20 cellular contexts compared by ENCODE assay signal in the genomic region with DNA sequence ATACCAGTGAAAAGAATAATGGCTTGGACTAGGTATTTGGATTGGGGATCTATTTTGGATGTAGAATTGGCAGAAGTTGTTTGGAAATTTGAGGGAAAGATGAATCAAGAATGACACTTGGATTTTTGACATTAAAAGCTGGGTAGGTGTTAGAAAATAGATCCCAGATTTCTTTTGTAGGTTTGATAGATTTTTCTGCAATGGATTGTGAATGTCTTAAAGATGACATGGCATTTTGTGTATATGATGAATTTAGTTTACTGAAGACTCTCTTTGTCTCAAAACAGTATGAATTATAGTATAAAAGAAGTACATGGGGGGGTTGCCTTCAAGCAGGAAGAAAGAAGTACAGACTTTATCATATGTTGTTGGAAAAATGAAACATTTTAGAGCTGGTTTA.
A peak's percentile ranks its signal among the peaks of the same experiment; 100 is the strongest.
DNase-seq lines count a peak whose midpoint lies in the region; ATAC-seq and TF ChIP-seq lines count a peak whose summit lies in the region.
"Had no signal": no experiment of that assay in that cellular context is flagged by ENCODE, and none has a peak within 500 bp of the region (broad histone marks: within the 10 kb centered on the region; RNA-seq: fewer than 3 reads in every experiment).

No MANE protein-coding gene starts in this region.

- no peak for TF ChIP-seq CTCF in natural killer cell (IDR thresholded peaks at IDR 0.05)
- no peak for TF ChIP-seq CTCF in fibroblast of mammary gland (conservative IDR thresholded peaks at IDR 0.05; ENCODE audit: control insufficient read depth, insufficient read depth, low read depth, low read length)
- TF ChIP-seq CTCF in upper lobe of right lung (IDR thresholded peaks at IDR 0.05) = no peak
- TF ChIP-seq CTCF in esophagus muscularis mucosa (IDR thresholded peaks at IDR 0.05) = no peak
- TF ChIP-seq CTCF in Peyer's patch (IDR thresholded peaks at IDR 0.05) = no peak

- H3K27me3 ChIP-seq in upper lobe of right lung (no peaks in the 10 kb centered on the region), esophagus muscularis mucosa (no peaks in the 10 kb centered on the region), Peyer's patch (no peaks in the 10 kb centered on the region)
- H3K27me3 ChIP-seq: gastroesophageal sphincter, pancreas, sigmoid colon had no signal

- H3K27me3 Mint-ChIP-seq in natural killer cell treated with Interleukin-12 subunit alpha and Interleukin-12 subunit beta and Interleukin-15 and Interleukin-18, amount 100 ng/mL, for 72 hours = no peaks in the 10 kb centered on the region
- H3K27me3 Mint-ChIP-seq in natural killer cell (ENCODE audit: low read depth in 2 of 2) = no peaks in the 10 kb centered on the region
- no peaks in the 10 kb centered on the region for H3K27me3 Mint-ChIP-seq in activated T-helper 1 cell treated with anti-CD3 and anti-CD28 coated beads, Interleukin-12 subunit alpha, Interleukin-12 subunit beta, Interleukin-2, Interleukin-4 antibody, amounts not matched to agents 30 ng/mL and 10 ng/mL and 1 ng/mL, durations not matched to agents 14 hours and 24 hours and 36 hours (ENCODE audit: insufficient read depth)
- H3K27me3 Mint-ChIP-seq: activated CD8-positive, alpha-beta memory T cell treated with anti-CD3 and anti-CD28 coated beads, Interleukin-2, amount 10 ng/mL, durations not matched to agents 7 days and 5 days had no signal

- H3K4me3 ChIP-seq in SK-N-MC (no peak overlapping the region), fibroblast of mammary gland (ENCODE audit: control insufficient read depth, low read depth, low read length) (no peak overlapping the region), upper lobe of right lung (no peak overlapping the region), esophagus muscularis mucosa (no peak overlapping the region), Peyer's patch (no peak overlapping the region)
- H3K4me3 ChIP-seq: gastroesophageal sphincter, HAP-1, pancreas, sigmoid colon had no signal

- intact Hi-C loops in natural killer cell (cut with micrococcal nuclease) = no loop called here
- intact Hi-C loops in upper lobe of right lung (cut with DNase I) = loop anchor here (10.0 kb wide), 1 partner anchor 164 kb away; no protein-coding TSS in a partner anchor
- intact Hi-C loops in esophagus muscularis mucosa (cut with DNase I) = no loop called here
- intact Hi-C loops in activated T-helper 1 cell treated with anti-CD3 and anti-CD28 coated beads, Interleukin-12 subunit alpha, Interleukin-12 subunit beta, Interleukin-2, Interleukin-4 antibody, amounts not matched to agents 30 ng/mL and 10 ng/mL and 1 ng/mL, durations not matched to agents 14 hours and 24 hours and 36 hours (cut with micrococcal nuclease) = no loop called here

- DNase-seq in natural killer cell treated with Interleukin-12 subunit alpha and Interleukin-12 subunit beta and Interleukin-15 and Interleukin-18, amount 100 ng/mL, for 72 hours (ENCODE audit: low spot score) = no peak
- no peak for DNase-seq in natural killer cell
- DNase-seq in SK-N-MC (ENCODE audit: low read depth, low spot score) = no peak
- peak; percentile 2 for DNase-seq in fibroblast of mammary gland (ENCODE audit: low read depth)
- DNase-seq in upper lobe of right lung = no peak
- DNase-seq in esophagus muscularis mucosa (ENCODE audit: extremely low spot score) = no peak
- no peak for DNase-seq in Peyer's patch
- DNase-seq in activated T-helper 1 cell treated with anti-CD3 and anti-CD28 coated beads, Interleukin-12 subunit alpha, Interleukin-12 subunit beta, Interleukin-2, Interleukin-4 antibody, amounts not matched to agents 30 ng/mL and 10 ng/mL and 1 ng/mL, durations not matched to agents 14 hours and 24 hours and 36 hours (ENCODE audit: low spot score) = no peak
- DNase-seq: activated CD8-positive, alpha-beta memory T cell treated with anti-CD3 and anti-CD28 coated beads, Interleukin-2, amount 10 ng/mL, durations not matched to agents 7 days and 5 days; activated gamma-delta T cell; NCI-H1105; NCI-H2107; NCI-H526 treated with DMSO at 0.1 percent for 48 hours; pancreas; sigmoid colon; T-helper 9 cell had no signal

- H3K36me3 Mint-ChIP-seq in natural killer cell treated with Interleukin-12 subunit alpha and Interleukin-12 subunit beta and Interleukin-15 and Interleukin-18, amount 100 ng/mL, for 72 hours = peaks cover 12% of the 10 kb centered on the region
- no peaks in the 10 kb centered on the region for H3K36me3 Mint-ChIP-seq in natural killer cell
- H3K36me3 Mint-ChIP-seq in activated T-helper 1 cell treated with anti-CD3 and anti-CD28 coated beads, Interleukin-12 subunit alpha, Interleukin-12 subunit beta, Interleukin-2, Interleukin-4 antibody, amounts not matched to agents 30 ng/mL and 10 ng/mL and 1 ng/mL, durations not matched to agents 14 hours and 24 hours and 36 hours (ENCODE audit: low read depth) = peaks cover 19% of the 10 kb centered on the region

- peaks cover 11% of the 10 kb centered on the region in 2 donors for H3K4me1 Mint-ChIP-seq in natural killer cell treated with Interleukin-12 subunit alpha and Interleukin-12 subunit beta and Interleukin-15 and Interleukin-18, amount 100 ng/mL, for 72 hours (ENCODE audit: low read depth in 2 of 2)
- H3K4me1 Mint-ChIP-seq in natural killer cell = peaks cover 16 to 17% of the 10 kb centered on the region in 2 donors
- H3K4me1 Mint-ChIP-seq in activated T-helper 1 cell treated with anti-CD3 and anti-CD28 coated beads, Interleukin-12 subunit alpha, Interleukin-12 subunit beta, Interleukin-2, Interleukin-4 antibody, amounts not matched to agents 30 ng/mL and 10 ng/mL and 1 ng/mL, durations not matched to agents 14 hours and 24 hours and 36 hours (ENCODE audit: low read depth) = peaks cover 4% of the 10 kb centered on the region

- H3K27ac Mint-ChIP-seq in natural killer cell treated with Interleukin-12 subunit alpha and Interleukin-12 subunit beta and Interleukin-15 and Interleukin-18, amount 100 ng/mL, for 72 hours = peak overlapping the region; percentile 25 to 53
- peak overlapping the region in 1 of 2 donors; percentile 37 for H3K27ac Mint-ChIP-seq in natural killer cell
- no peak overlapping the region for H3K27ac Mint-ChIP-seq in activated T-helper 1 cell treated with anti-CD3 and anti-CD28 coated beads, Interleukin-12 subunit alpha, Interleukin-12 subunit beta, Interleukin-2, Interleukin-4 antibody, amounts not matched to agents 30 ng/mL and 10 ng/mL and 1 ng/mL, durations not matched to agents 14 hours and 24 hours and 36 hours
- H3K27ac Mint-ChIP-seq: activated CD8-positive, alpha-beta memory T cell treated with anti-CD3 and anti-CD28 coated beads, Interleukin-2, amount 10 ng/mL, durations not matched to agents 7 days and 5 days had no signal

- no peaks in the 10 kb centered on the region for H3K4me1 ChIP-seq in upper lobe of right lung
- H3K4me1 ChIP-seq in esophagus muscularis mucosa = peaks cover 0 to 22% (median 19%) of the 10 kb centered on the region in 4 donors
- H3K4me1 ChIP-seq in Peyer's patch = peaks cover 0 to 19% (median 0%) of the 10 kb centered on the region in 4 donors
- H3K4me1 ChIP-seq: HAP-1 had no signal

- no peak overlapping the region for H3K9ac ChIP-seq in SK-N-MC (ENCODE audit: insufficient read length)
- H3K9ac ChIP-seq: KMS-11 had no signal

- H3K27ac ChIP-seq in SK-N-MC (peak overlapping the region; percentile 73; the same call in 1 of the 2 replicates), upper lobe of right lung (peak overlapping the region; percentile 24), esophagus muscularis mucosa (replicated peaks in 1 of 4) (no peak overlapping the region), Peyer's patch (no peak overlapping the region)
- H3K27ac ChIP-seq: gastroesophageal sphincter, KMS-11, pancreas, sigmoid colon had no signal

- no peak for ATAC-seq in natural killer cell treated with Interleukin-12 subunit alpha and Interleukin-12 subunit beta and Interleukin-15 and Interleukin-18, amount 100 ng/mL, for 72 hours
- no peak for ATAC-seq in natural killer cell
- ATAC-seq in upper lobe of right lung = no peak
- ATAC-seq: activated CD4-positive, CD25-positive, alpha-beta regulatory T cell treated with anti-CD3 and anti-CD28 coated beads, Interleukin-2, amount 50 U/mL, for 24 hours; activated CD8-positive, alpha-beta memory T cell treated with anti-CD3 and anti-CD28 coated beads, Interleukin-2, amount 10 ng/mL, durations not matched to agents 7 days and 5 days; gastroesophageal sphincter had no signal

- H3K36me3 ChIP-seq in SK-N-MC (ENCODE audit: insufficient read depth, low read length) = peaks cover 20% of the 10 kb centered on the region
- H3K36me3 ChIP-seq in upper lobe of right lung = peaks cover 21% of the 10 kb centered on the region
- peaks cover 8 to 36% (median 19%) of the 10 kb centered on the region in 4 donors for H3K36me3 ChIP-seq in esophagus muscularis mucosa
- peaks cover 0 to 30% (median 0%) of the 10 kb centered on the region in 3 donors for H3K36me3 ChIP-seq in Peyer's patch
- H3K36me3 ChIP-seq: HAP-1 had no signal

- TF ChIP-seq POLR2A in esophagus muscularis mucosa (IDR thresholded peaks at IDR 0.05; ENCODE audit: low read depth) (no peak), Peyer's patch (IDR thresholded peaks at IDR 0.05) (no peak)

- no peak for TF ChIP-seq EP300 in esophagus muscularis mucosa (IDR thresholded peaks at IDR 0.05)

- H3K9me3 ChIP-seq in SK-N-MC (ENCODE audit: low read depth, low read length) = no peaks in the 10 kb centered on the region
- H3K9me3 ChIP-seq in upper lobe of right lung = no peaks in the 10 kb centered on the region
- no peaks in the 10 kb centered on the region for H3K9me3 ChIP-seq in esophagus muscularis mucosa
- no peaks in the 10 kb centered on the region for H3K9me3 ChIP-seq in Peyer's patch
- H3K9me3 ChIP-seq: gastroesophageal sphincter, HAP-1, pancreas, sigmoid colon had no signal

- no peaks in the 10 kb centered on the region for H3K9me3 Mint-ChIP-seq in natural killer cell treated with Interleukin-12 subunit alpha and Interleukin-12 subunit beta and Interleukin-15 and Interleukin-18, amount 100 ng/mL, for 72 hours
- H3K9me3 Mint-ChIP-seq in natural killer cell = no peaks in the 10 kb centered on the region
- H3K9me3 Mint-ChIP-seq in activated T-helper 1 cell treated with anti-CD3 and anti-CD28 coated beads, Interleukin-12 subunit alpha, Interleukin-12 subunit beta, Interleukin-2, Interleukin-4 antibody, amounts not matched to agents 30 ng/mL and 10 ng/mL and 1 ng/mL, durations not matched to agents 14 hours and 24 hours and 36 hours = no peaks in the 10 kb centered on the region

- H3K4me3 Mint-ChIP-seq in natural killer cell treated with Interleukin-12 subunit alpha and Interleukin-12 subunit beta and Interleukin-15 and Interleukin-18, amount 100 ng/mL, for 72 hours = no peak overlapping the region
- no peak overlapping the region for H3K4me3 Mint-ChIP-seq in natural killer cell
- H3K4me3 Mint-ChIP-seq in activated T-helper 1 cell treated with anti-CD3 and anti-CD28 coated beads, Interleukin-12 subunit alpha, Interleukin-12 subunit beta, Interleukin-2, Interleukin-4 antibody, amounts not matched to agents 30 ng/mL and 10 ng/mL and 1 ng/mL, durations not matched to agents 14 hours and 24 hours and 36 hours = no peak overlapping the region
- H3K4me3 Mint-ChIP-seq: activated CD8-positive, alpha-beta memory T cell treated with anti-CD3 and anti-CD28 coated beads, Interleukin-2, amount 10 ng/mL, durations not matched to agents 7 days and 5 days had no signal

Comparison
In these comparisons a context has a peak if more than half of its experiments do, and no peak if none do; other contexts are left out.
1. H3K27ac ChIP-seq: peak in SK-N-MC (single experiment) and upper lobe of right lung (single experiment); none in esophagus muscularis mucosa (0 of 4) and Peyer's patch (0 of 4).